In the genomic region with DNA sequence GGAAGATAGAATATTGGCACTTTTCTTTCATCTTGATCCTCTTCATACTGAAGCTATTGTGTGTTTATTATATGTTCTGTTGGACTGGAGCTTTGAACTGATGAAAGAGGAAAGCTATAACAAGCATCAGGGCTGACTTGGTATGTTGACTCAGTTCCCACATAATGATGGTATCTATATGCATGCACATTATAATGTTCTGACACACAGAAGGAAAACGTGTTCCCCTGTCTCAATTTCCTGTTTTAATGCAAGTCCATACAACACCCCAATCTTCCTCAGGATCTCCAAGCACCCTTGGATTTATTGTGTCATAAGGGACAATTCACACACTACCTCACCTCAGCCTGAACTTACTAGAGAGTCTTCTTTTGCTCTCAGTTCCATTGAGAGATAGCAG, we compare ENCODE assay signal across 17 cellular contexts.
"Had no signal": no experiment of that assay in that cellular context is flagged by ENCODE, and none has a peak within 500 bp of the region (broad histone marks: within the 10 kb centered on the region; RNA-seq: fewer than 3 reads in every experiment).

No MANE protein-coding gene starts in this region.

- ATAC-seq: activated CD8-positive, alpha-beta T cell treated with anti-CD3 and anti-CD28 coated beads, Interleukin-2, amount 10 ng/mL, durations not matched to agents 7 days and 5 days; gastroesophageal sphincter; stimulated activated naive B cell treated with anti-CD40 and anti-IgM and Interleukin-4, amounts not matched to agents 10 μg/mL and 1 μg/mL and 100 μg/mL, for 72 hours had no signal

- H3K4me1 ChIP-seq: uterus had no signal

- H3K4me3 ChIP-seq: gastroesophageal sphincter, ovary, sigmoid colon, tibial artery, uterus had no signal

- H3K9me3 ChIP-seq: gastroesophageal sphincter, ovary, sigmoid colon, tibial artery, uterus had no signal

- H3K36me3 ChIP-seq: brain microvascular endothelial cell, gastroesophageal sphincter, ovary, sigmoid colon, tibial artery, uterus had no signal

- H3K27me3 ChIP-seq: brain microvascular endothelial cell, gastroesophageal sphincter, ovary, sigmoid colon, tibial artery, uterus had no signal

- FAIRE-seq: TTC549 had no signal

- H3K27ac ChIP-seq: brain microvascular endothelial cell, gastroesophageal sphincter, ovary, sigmoid colon, tibial artery, uterus had no signal

- DNase-seq: activated CD4-positive, alpha-beta T cell treated with anti-CD3 and anti-CD28 coated beads, Interleukin-2, amount 10 ng/mL, durations not matched to agents 24 days and 14 days; activated CD4-positive, CD25-positive, alpha-beta regulatory T cell; activated CD8-positive, alpha-beta memory T cell treated with anti-CD3 and anti-CD28 coated beads, Interleukin-2, amount 50 U/mL, for 48 hours; activated CD8-positive, alpha-beta T cell treated with anti-CD3 and anti-CD28 coated beads, Interleukin-2, amount 10 ng/mL, durations not matched to agents 7 days and 5 days; activated naive CD4-positive, alpha-beta T cell; activated naive CD8-positive, alpha-beta T cell treated with anti-CD3 and anti-CD28 coated beads, Interleukin-2, amount 10 ng/mL, durations not matched to agents 7 days and 5 days; brain microvascular endothelial cell; effector memory CD4-positive, alpha-beta T cell; naive B cell; ovary; sigmoid colon; stimulated activated naive B cell treated with anti-CD40 and anti-IgM and Interleukin-4, amounts not matched to agents 10 μg/mL and 1 μg/mL and 100 μg/mL, for 72 hours; T-helper 2 cell; tibial artery; uterus had no signal
